ENCODE assay signal across 20 cellular contexts in the genomic region with DNA sequence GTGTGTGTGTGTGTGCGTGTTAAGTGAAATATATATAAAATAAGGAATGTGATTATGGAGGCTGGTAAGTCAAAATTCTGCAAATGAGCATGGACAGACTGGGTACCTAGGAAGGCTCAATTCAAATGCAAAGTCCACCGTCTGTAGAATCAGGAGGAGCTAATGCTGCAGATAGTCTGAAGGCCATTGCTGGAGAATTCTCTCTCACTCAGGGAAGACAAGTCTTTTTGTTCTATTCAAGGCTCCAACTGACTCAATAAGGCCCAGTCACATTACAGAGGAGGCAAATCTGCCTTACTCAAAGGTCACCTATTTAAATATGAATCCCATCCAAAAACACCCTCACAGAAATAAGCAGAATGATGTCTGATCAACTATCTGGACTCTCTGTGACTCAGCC. TPM values are rescaled to one million over a fixed set of nuclear protein-coding genes. Genes with fewer than 3 reads are reported as not detected.
DNase-seq lines count a peak whose midpoint lies in the region; ATAC-seq, FAIRE-seq and TF ChIP-seq lines count a peak whose summit lies in the region.
"Had no signal": no experiment of that assay in that cellular context is flagged by ENCODE, and none has a peak within 500 bp of the region (broad histone marks: within the 10 kb centered on the region; RNA-seq: fewer than 3 reads in every experiment).

No MANE protein-coding gene starts in this region.

- H3K36me3 ChIP-seq in BLaER1 (no peaks in the 10 kb centered on the region), Loucy (ENCODE audit: insufficient read depth, low read length) (no peaks in the 10 kb centered on the region), H1 (ENCODE audit: control insufficient read depth in 2 of 4, insufficient read depth in 4 of 4, low read length in 3 of 4) (no peaks in the 10 kb centered on the region)
- H3K36me3 ChIP-seq: BE2C had no signal

- no peak overlapping the region for H3K14ac ChIP-seq in H1 (ENCODE audit: insufficient read length)

- CTCF ChIA-PET in H1 (lab: Charles Lee; ENCODE audit: partially characterized antibody) = interaction anchor here (0.7 to 1.4 kb wide), 3 partner anchors 8 to 131 kb away, joined by 3 to 4 read pairs (median 3); no protein-coding TSS in a partner anchor

- H3K18ac ChIP-seq in H1 (ENCODE audit: extremely low read depth, low read length) = no peak overlapping the region

- 66 to 100% methylated on average over 1 to 2 of the region's 2 CpGs for WGBS in H1 (ENCODE audit: extremely low coverage in 1 of 2, insufficient coverage in 1 of 2, insufficient read length in 1 of 2, insufficient replicate concordance in 2 of 2, low coverage in 1 of 2, low lambda C conversion rate in 2 of 2, missing lambda C conversion rate in 1 of 2), 2 experiments

- DNase-seq in COLO829 (ENCODE audit: low spot score) (peak; percentile 15), H1 (ENCODE audit: low read depth in 1 of 2, low spot score in 2 of 2) (no peak)
- DNase-seq in stimulated activated CD4-positive, alpha-beta T cell treated with anti-CD3 and anti-CD28 coated beads, Interleukin-4, amount 100 ng/mL, for 24 hours = no peak
- DNase-seq: BE2C, Calu3, DMS 273 treated with DMSO at 0.1 percent for 48 hours, H9 had no signal

- 0 out of 2 replicates have a peak overlapping the region, but pooled peaks have one; percentile 10 for H2AK5ac ChIP-seq in H1 (ENCODE audit: low read depth, low read length)

- TF ChIP-seq RAD21 in H1 (IDR thresholded peaks at IDR 0.05 in 1 of 2, conservative IDR thresholded peaks at IDR 0.05 in 1 of 2; ENCODE audit: low read depth in 2 of 2, low read length in 2 of 2) = no peak

- no peak overlapping the region for H3K23ac ChIP-seq in H1 (ENCODE audit: insufficient read length)

- H4K91ac ChIP-seq in H1 (replicated peaks; ENCODE audit: insufficient read length, low read length) = no peak overlapping the region

- no peak overlapping the region for H2BK120ac ChIP-seq in H1 (replicated peaks; ENCODE audit: low read depth, low read length)

- H4K20me1 ChIP-seq in BLaER1 (no peaks in the 10 kb centered on the region), Loucy (ENCODE audit: insufficient read depth, low read length, poor library complexity, severe bottlenecking) (no peaks in the 10 kb centered on the region), H1 (replicated peaks in 1 of 2; ENCODE audit: control insufficient read depth in 1 of 2, insufficient read depth in 2 of 2, low read length in 2 of 2) (no peaks in the 10 kb centered on the region)

- no peaks in the 10 kb centered on the region for H3K23me2 ChIP-seq in H1 (ENCODE audit: low read depth, low read length)

- TF ChIP-seq CTCF in Loucy (conservative IDR thresholded peaks at IDR 0.05; ENCODE audit: low read length) (no peak), H1 (IDR thresholded peaks at IDR 0.05; ENCODE audit: control extremely low read depth in 1 of 3, insufficient read depth in 1 of 3, low read depth in 1 of 3, low read length in 3 of 3) (no peak)

- H3K9me3 ChIP-seq in BLaER1 (no peaks in the 10 kb centered on the region), Loucy (ENCODE audit: insufficient read depth, low read depth, low read length) (no peaks in the 10 kb centered on the region), H1 (ENCODE audit: insufficient read depth in 2 of 2, low read depth in 1 of 2, low read length in 1 of 2) (no peaks in the 10 kb centered on the region)
- H3K9me3 ChIP-seq: BE2C had no signal

- H2BK5ac ChIP-seq in H1 (ENCODE audit: low read depth, low read length) = no peak overlapping the region

- POLR2A ChIA-PET in H1 (lab: Charles Lee; ENCODE audit: partially characterized antibody) = interaction anchor here (0.7 to 1.2 kb wide), 3 partner anchors 20 to 82 kb away, joined by 3 to 4 read pairs (median 3); no protein-coding TSS in a partner anchor

- H3K4me1 ChIP-seq in BLaER1 = peaks cover 14% of the 10 kb centered on the region
- peaks cover 24% of the 10 kb centered on the region for H3K4me1 ChIP-seq in Loucy (ENCODE audit: insufficient read depth, low read length, poor library complexity, severe bottlenecking)
- H3K4me1 ChIP-seq in H1 (replicated peaks in 1 of 4; ENCODE audit: control insufficient read depth in 3 of 4, insufficient read depth in 4 of 4, low read length in 3 of 4) = peaks cover 0 to 6% (median under 1%) of the 10 kb centered on the region in 4 experiments; a peak in 2 of 7 replicates
- H3K4me1 ChIP-seq: BE2C had no signal

- H2BK12ac ChIP-seq in H1 (ENCODE audit: low read depth, low read length) = no peak overlapping the region

- peak overlapping the region; percentile 49 for H3K4me2 ChIP-seq in BLaER1
- peak overlapping the region; percentile 74 for H3K4me2 ChIP-seq in Loucy (ENCODE audit: low read depth, low read length, poor library complexity, severe bottlenecking)
- H3K4me2 ChIP-seq in H1 (ENCODE audit: insufficient read depth in 1 of 2, low read depth in 2 of 2, low read length in 2 of 2) = no peak overlapping the region
- H3K4me2 ChIP-seq: KMS-11 had no signal

- no peak overlapping the region for H2BK15ac ChIP-seq in H1 (ENCODE audit: low read length)

- no peak overlapping the region for H3K56ac ChIP-seq in H1 (replicated peaks; ENCODE audit: insufficient read length, low read depth, low read length)

- H3F3A ChIP-seq in Loucy (ENCODE audit: low read depth) = no peaks in the 10 kb centered on the region

- no peak for TF ChIP-seq POLR2A in H1 (IDR thresholded peaks at IDR 0.05; ENCODE audit: control extremely low read depth in 1 of 2, low read depth in 2 of 2, low read length in 2 of 2)

- no peak overlapping the region for H3K4ac ChIP-seq in H1 (replicated peaks; ENCODE audit: insufficient read length, low read depth, low read length)

- H3K4me3 ChIP-seq in BLaER1 (no peak overlapping the region), Loucy (ENCODE audit: low read length, poor library complexity, severe bottlenecking) (no peak overlapping the region), H1 (ENCODE audit: extremely low read depth in 1 of 4, insufficient read depth in 2 of 4, low read depth in 3 of 4, low read length in 4 of 4) (no peak overlapping the region)
- H3K4me3 ChIP-seq: GM12878 had no signal

- no peak overlapping the region for H2AFZ ChIP-seq in Loucy (ENCODE audit: low read length)
- no peak overlapping the region for H2AFZ ChIP-seq in H1 (ENCODE audit: low read length)

- H3K9ac ChIP-seq in BLaER1 = no peak overlapping the region
- peak overlapping the region; percentile 61 for H3K9ac ChIP-seq in Loucy (ENCODE audit: low read depth, low read length, poor library complexity, severe bottlenecking)
- no peak overlapping the region for H3K9ac ChIP-seq in H1 (replicated peaks in 1 of 4; ENCODE audit: extremely low read depth in 1 of 4, low read depth in 3 of 4, low read length in 3 of 4)
- H3K9ac ChIP-seq: KMS-11 had no signal

- no peak for FAIRE-seq in H1 (lab: Jason Lieb, UNC)
- FAIRE-seq: A204.1, GM12878, GM18507, GM19239 had no signal

- no peaks in the 10 kb centered on the region for H3K9me2 ChIP-seq in Loucy (replicated peaks; ENCODE audit: low read depth, low read length)

- TF ChIP-seq EP300 in H1 (IDR thresholded peaks at IDR 0.05; ENCODE audit: borderline replicate concordance in 1 of 2, low read depth in 2 of 2, low read length in 2 of 2) = no peak

- no peak overlapping the region for H4K8ac ChIP-seq in H1 (ENCODE audit: extremely low read depth, insufficient read depth, low read length)

- peaks cover 20% of the 10 kb centered on the region for H3K79me2 ChIP-seq in Loucy (ENCODE audit: insufficient read depth, low read length)
- H3K79me2 ChIP-seq in H1 (ENCODE audit: control insufficient read depth in 1 of 2, insufficient read depth in 2 of 2, low read length in 2 of 2) = no peaks in the 10 kb centered on the region

- H4K5ac ChIP-seq in H1 (ENCODE audit: insufficient read length, low read depth, low read length) = no peak overlapping the region

- H2BK20ac ChIP-seq in H1 (ENCODE audit: low read length) = no peak overlapping the region

- no peak overlapping the region for H3K27ac ChIP-seq in BLaER1
- H3K27ac ChIP-seq in H1 (ENCODE audit: low read depth, low read length) = no peak overlapping the region
- H3K27ac ChIP-seq: KMS-11 had no signal

- ATAC-seq in GM21360 (IDR thresholded peaks at IDR 0.05; ENCODE audit: unreplicated experiment) = no peak
- ATAC-seq in GM18873 (IDR thresholded peaks at IDR 0.05; ENCODE audit: low FRiP score, unreplicated experiment) = no peak
- ATAC-seq: GM12878 had no signal

- H3K27me3 ChIP-seq in BLaER1 (no peaks in the 10 kb centered on the region), Loucy (ENCODE audit: insufficient read depth, low read length, poor library complexity, severe bottlenecking) (no peaks in the 10 kb centered on the region), H1 (replicated peaks in 1 of 4; ENCODE audit: control insufficient read depth in 3 of 4, extremely low read depth in 1 of 4, insufficient read depth in 3 of 4, low read length in 3 of 4) (no peaks in the 10 kb centered on the region)
- H3K27me3 ChIP-seq: BE2C had no signal

- no peaks in the 10 kb centered on the region for H3K79me1 ChIP-seq in H1 (ENCODE audit: low read depth, low read length)

RNA-seq across cellular contexts. Expression of a gene that starts 0.8 kb away (rescaled TPM):
- not detected in 2 replicates for total RNA-seq in H1 (2021; fragmentation: NEBNext Ultra II Directional; extraction: Animal tissue kit (Norgen Biotek cat#: 25700))
- not detected in 2 replicates for polyA plus RNA-seq in H1 (2011; rRNA removed)
- not detected for polyA plus RNA-seq in H1 (2011; cell fraction: cytosol; rRNA removed)
- not detected for polyA plus RNA-seq in H1 (2011; cell fraction: nucleus; rRNA removed)
- not detected in 4 replicates for polyA plus RNA-seq in H1 (2012, experiment 1 of 2)
- polyA plus RNA-seq in H1 (2012, experiment 2 of 2) = not detected
- polyA plus RNA-seq in H1 (2013, experiment 1 of 2) = not detected
- polyA plus RNA-seq in H1 (2013, experiment 2 of 2) = not detected
- not detected in 2 replicates for polyA minus RNA-seq in H1 (2011; rRNA and poly(A)+ RNA removed)
- not detected for polyA minus RNA-seq in H1 (2011; cell fraction: cytosol; rRNA and poly(A)+ RNA removed)
- not detected for polyA minus RNA-seq in H1 (2011; cell fraction: nucleus; rRNA and poly(A)+ RNA removed)
- total RNA-seq: Calu3; CD4-positive, CD25-positive, alpha-beta regulatory T cell; Daoy; G401; GM12878; H9; HT1080 had no signal
- polyA plus RNA-seq: CD4-positive, CD25-positive, alpha-beta regulatory T cell had no signal

RNA-seq across cellular contexts. Expression of a gene that starts 11.4 kb away (rescaled TPM):
- not detected in 2 replicates for total RNA-seq in H1 (2021; fragmentation: NEBNext Ultra II Directional; extraction: Animal tissue kit (Norgen Biotek cat#: 25700))
- not detected in 2 replicates for polyA plus RNA-seq in H1 (2011; rRNA removed)
- not detected for polyA plus RNA-seq in H1 (2011; cell fraction: cytosol; rRNA removed)
- polyA plus RNA-seq in H1 (2011; cell fraction: nucleus; rRNA removed) = not detected
- polyA plus RNA-seq in H1 (2012, experiment 1 of 2) = not detected in 4 replicates
- not detected for polyA plus RNA-seq in H1 (2012, experiment 2 of 2)
- polyA plus RNA-seq in H1 (2013, experiment 1 of 2) = not detected
- 0.07 TPM for polyA plus RNA-seq in H1 (2013, experiment 2 of 2)
- polyA minus RNA-seq in H1 (2011; rRNA and poly(A)+ RNA removed) = not detected in 2 replicates
- not detected for polyA minus RNA-seq in H1 (2011; cell fraction: cytosol; rRNA and poly(A)+ RNA removed)
- not detected for polyA minus RNA-seq in H1 (2011; cell fraction: nucleus; rRNA and poly(A)+ RNA removed)
- total RNA-seq: Calu3, G401, H9 had no signal

RNA-seq across cellular contexts. Expression of a gene that starts 51.6 kb away (rescaled TPM):
- total RNA-seq in H1 (2021; fragmentation: NEBNext Ultra II Directional; extraction: Animal tissue kit (Norgen Biotek cat#: 25700)) = 2.8 and 3.7 TPM in 2 replicates
- 0.24 and 0.63 TPM in 2 replicates for polyA plus RNA-seq in H1 (2011; rRNA removed)
- 0.54 TPM for polyA plus RNA-seq in H1 (2011; cell fraction: cytosol; rRNA removed)
- 3.1 TPM for polyA plus RNA-seq in H1 (2011; cell fraction: nucleus; rRNA removed)
- polyA plus RNA-seq in H1 (2012, experiment 1 of 2) = 2.2 to 4.9 TPM (median 3.1 TPM) in 4 replicates
- not detected for polyA plus RNA-seq in H1 (2012, experiment 2 of 2)
- polyA plus RNA-seq in H1 (2013, experiment 1 of 2) = 0.12 TPM
- polyA plus RNA-seq in H1 (2013, experiment 2 of 2) = 0.11 TPM
- 1.4 and 4.3 TPM in 2 replicates for polyA minus RNA-seq in H1 (2011; rRNA and poly(A)+ RNA removed)
- polyA minus RNA-seq in H1 (2011; cell fraction: cytosol; rRNA and poly(A)+ RNA removed) = 2.3 TPM
- 11.7 TPM for polyA minus RNA-seq in H1 (2011; cell fraction: nucleus; rRNA and poly(A)+ RNA removed)
- total RNA-seq: Calu3; CD4-positive, CD25-positive, alpha-beta regulatory T cell; Daoy; G401; GM12878; HT1080 had no signal
- polyA plus RNA-seq: CD4-positive, CD25-positive, alpha-beta regulatory T cell; GM12878 had no signal

RNA-seq across cellular contexts. Expression of a gene that starts 53.3 kb away (rescaled TPM):
- total RNA-seq in H1 (2021; fragmentation: NEBNext Ultra II Directional; extraction: Animal tissue kit (Norgen Biotek cat#: 25700)) = not detected in 2 replicates
- not detected in 2 replicates for polyA plus RNA-seq in H1 (2011; rRNA removed)
- not detected for polyA plus RNA-seq in H1 (2011; cell fraction: cytosol; rRNA removed)
- polyA plus RNA-seq in H1 (2011; cell fraction: nucleus; rRNA removed) = not detected
- not detected in 4 replicates for polyA plus RNA-seq in H1 (2012, experiment 1 of 2)
- not detected for polyA plus RNA-seq in H1 (2012, experiment 2 of 2)
- polyA plus RNA-seq in H1 (2013, experiment 1 of 2) = not detected
- 0.09 TPM for polyA plus RNA-seq in H1 (2013, experiment 2 of 2)
- polyA minus RNA-seq in H1 (2011; rRNA and poly(A)+ RNA removed) = not detected in 2 replicates
- polyA minus RNA-seq in H1 (2011; cell fraction: cytosol; rRNA and poly(A)+ RNA removed) = not detected
- not detected for polyA minus RNA-seq in H1 (2011; cell fraction: nucleus; rRNA and poly(A)+ RNA removed)
- total RNA-seq: Calu3; CD4-positive, CD25-positive, alpha-beta regulatory T cell; Daoy; G401; H9; HT1080 had no signal

Comparison
In these comparisons a context has a peak if more than half of its experiments do, and no peak if none do; other contexts are left out.
1. H3K4me2 ChIP-seq: peak in BLaER1 (single experiment) and Loucy (single experiment); none in H1 (0 of 2).